8 cellular contexts compared by ENCODE assay signal in the genomic region with DNA sequence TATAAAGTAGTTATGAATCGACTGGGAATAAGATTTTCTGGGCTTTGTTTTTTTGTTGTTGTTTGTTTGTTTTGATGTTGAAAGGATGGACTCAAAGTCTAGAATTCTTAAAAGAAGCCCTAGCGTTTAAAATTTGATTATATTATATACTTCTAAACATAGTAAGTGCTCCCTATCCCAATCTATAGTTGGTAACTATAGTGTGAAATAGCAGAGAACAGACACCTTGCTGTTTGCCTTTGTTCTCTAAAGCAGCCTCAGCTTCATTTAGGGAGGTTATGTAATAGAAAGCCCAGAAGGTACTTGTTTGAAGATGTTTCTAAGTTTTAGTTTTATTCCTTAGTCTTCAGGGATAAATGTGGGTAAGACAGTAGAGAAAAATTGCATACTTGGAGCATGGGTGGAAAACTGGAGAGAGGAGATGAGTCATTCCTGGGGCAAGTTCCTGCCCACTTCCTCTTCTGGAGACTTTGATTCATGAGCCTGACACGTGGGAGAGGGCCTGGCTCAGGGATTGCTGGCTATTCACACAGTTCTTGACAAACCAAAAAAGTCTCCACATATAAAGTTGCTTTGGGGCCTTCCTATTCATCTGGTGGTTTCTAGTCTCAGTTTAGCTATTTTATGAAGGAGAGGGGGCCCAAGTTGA.
DNase-seq lines count a peak whose midpoint lies in the region; ATAC-seq and TF ChIP-seq lines count a peak whose summit lies in the region.

No MANE protein-coding gene starts in this region.

- intact Hi-C loops in left lung (cut with DNase I), result no loop called here
- intact Hi-C loops in testis (cut with DNase I; ENCODE audit: low total_unique reads), result no loop called here

- ATAC-seq in left lung, result peak; percentile 98
- ATAC-seq in HG03135 (IDR thresholded peaks at IDR 0.05; ENCODE audit: unreplicated experiment), result no peak
- no peak for ATAC-seq in GM21515 (IDR thresholded peaks at IDR 0.05; ENCODE audit: unreplicated experiment)

- peak overlapping the region; percentile 61 to 71 for H3K27ac ChIP-seq in left lung
- H3K27ac ChIP-seq in testis, result no peak overlapping the region

- DNase-seq in EH (ENCODE audit: low read depth) (peak; percentile 96), H4 (ENCODE audit: low spot score) (peak; percentile 90), NCI-H2227 treated with DMSO at 0.1 percent for 48 hours (lab: John Stamatoyannopoulos, UW) (peak; percentile 28), brain pericyte (ENCODE audit: low read depth, low spot score) (peak; percentile 46), left lung (peak in 1 of 2 donors; percentile 84), testis (peak; percentile 54)

- H3K36me3 ChIP-seq in left lung, result peaks cover 0 to 6% of the 10 kb centered on the region in 2 donors
- no peaks in the 10 kb centered on the region for H3K36me3 ChIP-seq in testis (ENCODE audit: low read depth, missing control alignments)

- H3K4me3 ChIP-seq in left lung (no peak overlapping the region), testis (no peak overlapping the region)

- WGBS in testis, 2 donors, result 64 to 74% methylated on average over 3 of the region's 3 CpGs

- TF ChIP-seq POLR2A in testis (IDR thresholded peaks at IDR 0.05), result no peak

- H3K9me3 ChIP-seq in left lung, result no peaks in the 10 kb centered on the region
- no peaks in the 10 kb centered on the region for H3K9me3 ChIP-seq in testis

- no peaks in the 10 kb centered on the region for H3K27me3 ChIP-seq in left lung
- H3K27me3 ChIP-seq in testis, result no peaks in the 10 kb centered on the region

- peaks cover 9 to 19% of the 10 kb centered on the region in 2 donors for H3K4me1 ChIP-seq in left lung
- no peaks in the 10 kb centered on the region for H3K4me1 ChIP-seq in testis

- TF ChIP-seq CTCF in left lung (IDR thresholded peaks at IDR 0.05) (no peak), testis (IDR thresholded peaks at IDR 0.05) (no peak)

Comparison
In these comparisons a context has a peak if more than half of its experiments do, and no peak if none do; other contexts are left out.
1. H3K27ac ChIP-seq: peak in left lung (2 of 2); none in testis (0 of 2).